8 cellular contexts compared by ENCODE assay signal in the genomic region with DNA sequence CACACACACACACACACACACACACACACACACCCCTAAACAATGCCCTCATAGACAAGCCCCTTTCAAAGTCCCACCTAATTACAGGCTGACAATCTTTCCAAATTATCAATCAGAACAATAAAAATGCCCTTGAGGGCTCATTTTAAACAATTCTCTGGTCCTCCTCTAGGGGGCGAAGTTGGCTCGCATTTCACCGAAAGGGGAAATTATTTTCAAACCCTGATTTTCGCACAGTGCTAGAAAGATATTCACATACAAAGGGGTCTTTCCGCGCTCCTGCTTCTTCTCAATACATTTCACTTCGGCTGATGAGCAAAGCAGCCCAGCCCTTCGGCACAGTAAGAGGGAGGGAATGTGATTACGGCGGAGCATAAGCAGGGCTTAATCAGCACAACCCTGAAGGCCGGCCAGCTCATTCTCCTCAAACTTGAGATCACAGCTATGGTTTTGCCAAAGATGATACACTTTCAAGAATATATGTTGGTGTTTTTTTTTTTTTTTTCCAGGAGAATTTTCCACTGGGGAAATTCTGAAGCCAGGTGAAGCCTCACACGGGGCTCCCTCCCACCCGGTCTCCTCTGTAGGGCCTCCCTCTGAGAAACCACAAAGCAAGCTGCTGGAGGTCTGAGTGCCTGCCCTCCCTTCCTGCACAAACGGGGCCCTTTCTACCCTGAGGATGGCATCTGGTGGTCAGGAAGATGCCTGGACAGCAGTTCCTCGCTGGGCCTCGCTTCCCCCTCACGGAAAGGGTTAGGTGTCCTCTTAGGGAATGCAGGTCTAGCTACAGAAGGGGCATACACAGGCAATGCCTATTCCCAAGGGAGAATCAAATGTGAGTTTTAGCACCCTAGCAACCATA.
DNase-seq lines count a peak whose midpoint lies in the region; ATAC-seq and TF ChIP-seq lines count a peak whose summit lies in the region.

No MANE protein-coding gene starts in this region.

- CTCF ChIA-PET in activated CD8-positive, alpha-beta memory T cell treated with anti-CD3 and anti-CD28 coated beads, Interleukin-2, amount 10 ng/mL, durations not matched to agents 7 days and 5 days (lab: Charles Lee), result interaction anchor here (1.0 to 2.5 kb wide), 17 partner anchors 12 to 355 kb away, joined by 3 to 13 read pairs (median 4); no protein-coding TSS in a partner anchor

- peak; percentile 33 for ATAC-seq in activated CD8-positive, alpha-beta memory T cell treated with anti-CD3 and anti-CD28 coated beads, Interleukin-2, amount 10 ng/mL, durations not matched to agents 7 days and 5 days
- peak; percentile 54 for ATAC-seq in upper lobe of right lung
- ATAC-seq in GM21717 (IDR thresholded peaks at IDR 0.05; ENCODE audit: unreplicated experiment), result no peak

- H3K27ac Mint-ChIP-seq in activated CD8-positive, alpha-beta memory T cell treated with anti-CD3 and anti-CD28 coated beads, Interleukin-2, amount 10 ng/mL, durations not matched to agents 7 days and 5 days, result no peak overlapping the region
- peak overlapping the region; percentile 31 to 66 (median 45) for H3K27ac Mint-ChIP-seq in nephron

- H3K9me2 ChIP-seq in DOHH2 (replicated peaks; ENCODE audit: control insufficient read depth, low read length), result no peaks in the 10 kb centered on the region

- H4K20me1 ChIP-seq in DOHH2 (ENCODE audit: control insufficient read depth, insufficient read depth, low read depth, low read length), result no peaks in the 10 kb centered on the region

- H3K4me1 ChIP-seq in DOHH2 (ENCODE audit: control insufficient read depth, low read length) (no peaks in the 10 kb centered on the region), HAP-1 (0 out of 2 replicates have a peak, but pooled peaks cover 2% of the 10 kb centered on the region), upper lobe of right lung (peaks cover 4% of the 10 kb centered on the region)

- no peaks in the 10 kb centered on the region for H3K9me3 Mint-ChIP-seq in activated CD8-positive, alpha-beta memory T cell treated with anti-CD3 and anti-CD28 coated beads, Interleukin-2, amount 10 ng/mL, durations not matched to agents 7 days and 5 days (ENCODE audit: low read depth)
- H3K9me3 Mint-ChIP-seq in nephron, result no peaks in the 10 kb centered on the region

- H3F3A ChIP-seq in DOHH2 (ENCODE audit: control insufficient read depth, insufficient read depth), result no peaks in the 10 kb centered on the region

- no peak overlapping the region for H3K4me2 ChIP-seq in DOHH2 (ENCODE audit: low read length)

- in situ Hi-C loops in HAP-1 (cut with MboI; ENCODE audit: low sequenced_read_pairs), result loop anchor here (10.0 kb wide), 2 partner anchors 78 to 348 kb away; no protein-coding TSS in a partner anchor

- no peaks in the 10 kb centered on the region for H3K36me3 Mint-ChIP-seq in activated CD8-positive, alpha-beta memory T cell treated with anti-CD3 and anti-CD28 coated beads, Interleukin-2, amount 10 ng/mL, durations not matched to agents 7 days and 5 days
- H3K36me3 Mint-ChIP-seq in nephron (ENCODE audit: low read depth), result peaks cover 5% of the 10 kb centered on the region

- H3K4me1 Mint-ChIP-seq in activated CD8-positive, alpha-beta memory T cell treated with anti-CD3 and anti-CD28 coated beads, Interleukin-2, amount 10 ng/mL, durations not matched to agents 7 days and 5 days, result peaks cover 8% of the 10 kb centered on the region
- H3K4me1 Mint-ChIP-seq in nephron, result peaks cover 40% of the 10 kb centered on the region

- peaks cover 49% of the 10 kb centered on the region for H3K27me3 Mint-ChIP-seq in activated CD8-positive, alpha-beta memory T cell treated with anti-CD3 and anti-CD28 coated beads, Interleukin-2, amount 10 ng/mL, durations not matched to agents 7 days and 5 days
- H3K27me3 Mint-ChIP-seq in nephron (ENCODE audit: low read depth), result no peaks in the 10 kb centered on the region

- H3K27ac ChIP-seq in DOHH2 (ENCODE audit: low read depth, low read length) (no peak overlapping the region), upper lobe of right lung (peak overlapping the region; percentile 21)

- DNase-seq in HAP-1 (ENCODE audit: low spot score in 2 of 2) (peak; percentile 51 to 74), NCI-H345 treated with DMSO at 0.1 percent for 48 hours (lab: John Stamatoyannopoulos, UW; ENCODE audit: unreplicated experiment) (peak; percentile 25), fibroblast of peridontal ligament (ENCODE audit: extremely low read depth) (peak; percentile 91), upper lobe of right lung (no peak)
- peak; percentile 51 for DNase-seq in activated CD8-positive, alpha-beta memory T cell treated with anti-CD3 and anti-CD28 coated beads, Interleukin-2, amount 10 ng/mL, durations not matched to agents 7 days and 5 days

- H3K4me3 Mint-ChIP-seq in activated CD8-positive, alpha-beta memory T cell treated with anti-CD3 and anti-CD28 coated beads, Interleukin-2, amount 10 ng/mL, durations not matched to agents 7 days and 5 days, result no peak overlapping the region
- peak overlapping the region in 2 of 3 experiments; percentile 51 to 62 for H3K4me3 Mint-ChIP-seq in nephron

- peaks cover 35% of the 10 kb centered on the region for H3K27me3 ChIP-seq in DOHH2 (ENCODE audit: control insufficient read depth, low read length)
- no peaks in the 10 kb centered on the region for H3K27me3 ChIP-seq in HAP-1 (ENCODE audit: low read depth)
- no peaks in the 10 kb centered on the region for H3K27me3 ChIP-seq in upper lobe of right lung

- H3K9me3 ChIP-seq in DOHH2 (ENCODE audit: control insufficient read depth, insufficient read depth, low read length) (no peaks in the 10 kb centered on the region), HAP-1 (no peaks in the 10 kb centered on the region), upper lobe of right lung (no peaks in the 10 kb centered on the region)

- H3K36me3 ChIP-seq in DOHH2 (ENCODE audit: control insufficient read depth, low read length) (no peaks in the 10 kb centered on the region), HAP-1 (replicated peaks) (no peaks in the 10 kb centered on the region), upper lobe of right lung (no peaks in the 10 kb centered on the region)

- H3K4me3 ChIP-seq in DOHH2 (ENCODE audit: low read length) (no peak overlapping the region), HAP-1 (no peak overlapping the region), upper lobe of right lung (peak overlapping the region; percentile 23)

- intact Hi-C loops in upper lobe of right lung (cut with DNase I), result loop anchor here (5.0 kb wide), 1 partner anchor 346 kb away; no protein-coding TSS in a partner anchor

- H3K79me2 ChIP-seq in DOHH2 (ENCODE audit: control insufficient read depth, low read length), result no peaks in the 10 kb centered on the region

- TF ChIP-seq CTCF in DOHH2 (IDR thresholded peaks at IDR 0.05; ENCODE audit: low read depth, low read length, poor library complexity, severe bottlenecking) (peak; percentile 78), nephron (IDR thresholded peaks at IDR 0.05; ENCODE audit: unreplicated experiment in 3 of 3) (peak; percentile 67 to 71 (median 69)), upper lobe of right lung (IDR thresholded peaks at IDR 0.05) (peak; percentile 69)
